ENCODE assay signal across 1 cellular context in genomic region chr7:65438593-65438992, GRCh38.
TF ChIP-seq lines count a peak whose summit lies in the region.

No MANE protein-coding gene starts in this region.

TF ChIP-seq in HEK293, 187 proteins besides CTCF, POLR2A, EP300 and RAD21 (continued from another document):
- TF ChIP-seq TSHZ1 (tag by site-specific recombination; IDR thresholded peaks at IDR 0.05; ENCODE audit: borderline replicate concordance) (peak; percentile 54; the same call in 1 of the 2 replicates), SCRT2 (tag by site-specific recombination; IDR thresholded peaks at IDR 0.05) (peak; percentile 79), ZNF335 (tag by site-specific recombination; conservative IDR thresholded peaks at IDR 0.05) (no peak), ZNF24 (tag by site-specific recombination; IDR thresholded peaks at IDR 0.05) (0 out of 2 replicates have a peak, but pooled peaks have one; percentile 21), ZNF398 (tag by site-specific recombination; IDR thresholded peaks at IDR 0.05) (peak; percentile 40; the same call in 1 of the 2 replicates), ZBTB17 (tag by site-specific recombination; IDR thresholded peaks at IDR 0.05) (peak; percentile 64), ZBTB21 (tag by site-specific recombination; IDR thresholded peaks at IDR 0.05) (0 out of 2 replicates have a peak, but pooled peaks have one; percentile 26), FEZF1 (tag by site-specific recombination; IDR thresholded peaks at IDR 0.05) (peak; percentile 41; the same call in 1 of the 2 replicates), ZNF404 (tag by site-specific recombination; IDR thresholded peaks at IDR 0.05) (no peak), EGR2 (tag by site-specific recombination; IDR thresholded peaks at IDR 0.05; ENCODE audit: low read depth) (no peak), ZNF624 (tag by site-specific recombination; IDR thresholded peaks at IDR 0.05) (no peak), ZNF837 (tag by site-specific recombination; IDR thresholded peaks at IDR 0.05) (no peak), ZBTB11 (tag by site-specific recombination; conservative IDR thresholded peaks at IDR 0.05; ENCODE audit: low read depth) (no peak), ZNF514 (tag by site-specific recombination; IDR thresholded peaks at IDR 0.05) (no peak), ZSCAN30 (tag by site-specific recombination; IDR thresholded peaks at IDR 0.05) (0 out of 2 replicates have a peak, but pooled peaks have one; percentile 30), PRDM10 (tag by site-specific recombination; IDR thresholded peaks at IDR 0.05) (peak; percentile 39; the same call in 1 of the 2 replicates), ZNF23 (tag by site-specific recombination; IDR thresholded peaks at IDR 0.05; ENCODE audit: borderline replicate concordance) (no peak), ZNF660 (tag by site-specific recombination; IDR thresholded peaks at IDR 0.05) (0 out of 2 replicates have a peak, but pooled peaks have one; percentile 26)
